ENCODE assay signal across 7 cellular contexts in the genomic region with DNA sequence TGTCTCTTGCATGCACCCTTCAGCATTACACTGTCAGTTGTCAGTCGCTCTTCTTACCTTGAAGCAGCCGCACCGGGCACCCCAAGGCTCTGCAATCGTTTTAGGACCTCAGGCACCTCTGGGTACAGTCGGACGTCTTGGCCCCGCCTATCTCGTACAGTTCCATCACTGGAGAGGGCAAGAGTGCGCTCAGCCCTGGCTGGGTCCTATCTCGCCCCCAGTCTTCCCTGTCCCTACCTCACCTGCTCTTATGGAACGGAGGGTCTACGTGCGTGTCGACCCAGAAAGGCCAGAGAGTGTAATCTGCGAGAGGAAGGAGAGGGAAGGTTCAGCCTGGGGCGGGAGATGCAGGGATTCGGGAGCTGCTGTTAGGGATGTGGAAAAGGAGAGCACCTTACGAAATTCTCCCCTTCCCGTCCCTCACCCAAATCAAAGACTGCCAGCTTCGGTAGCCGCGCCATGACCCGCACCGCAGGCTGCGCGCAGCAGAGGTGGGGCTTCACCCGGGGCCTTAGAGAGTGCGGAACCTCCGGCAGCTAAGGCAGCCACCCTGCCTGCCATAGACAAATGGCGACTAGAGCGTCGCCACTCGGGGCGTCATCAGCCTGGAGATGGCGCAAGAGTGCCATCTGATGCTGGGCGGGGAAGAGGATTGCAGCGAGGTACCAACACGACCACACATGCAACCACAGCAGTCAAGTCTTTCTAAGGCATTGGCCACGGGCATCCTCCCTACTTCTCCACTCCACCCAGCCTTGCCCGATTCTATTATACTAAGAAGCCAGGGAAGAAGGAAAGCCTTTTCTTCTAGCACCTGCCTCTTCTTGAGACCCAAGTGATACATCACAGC.
A peak's percentile ranks its signal among the peaks of the same experiment; 100 is the strongest.
DNase-seq lines count a peak whose midpoint lies in the region; ATAC-seq and TF ChIP-seq lines count a peak whose summit lies in the region.

A gene (minus strand): TSS at position 572 of the 850 bp plus-strand sequence. CDS start 111 bp downstream, at position 461.

- peak within 1 kb of the TSS; percentile 89 for H3K4me3 ChIP-seq in retinal pigment epithelial cell (ENCODE audit: low read length)

- TF ChIP-seq CTCF in retinal pigment epithelial cell (conservative IDR thresholded peaks at IDR 0.05; ENCODE audit: low read depth, low read length): peak; percentile 62

- peak; percentile 89 for DNase-seq in NCI-H1694 (lab: John Stamatoyannopoulos, UW)
- DNase-seq in T-helper 2 cell: peak; percentile 63 to 96 (median 84)
- DNase-seq in anterior cingulate cortex (lab: John Stamatoyannopoulos, UW): peak; percentile 15 to 92 (median 77)
- peak; percentile 92 for DNase-seq in hepatic stellate cell (ENCODE audit: low spot score)
- DNase-seq in retinal pigment epithelial cell (ENCODE audit: low read depth): peak; percentile 63

- ATAC-seq in GM18498 (IDR thresholded peaks at IDR 0.05; ENCODE audit: unreplicated experiment) (peak; percentile 69), HG02885 (IDR thresholded peaks at IDR 0.05; ENCODE audit: poor library complexity, unreplicated experiment) (peak; percentile 70)

Comparison
In these comparisons a context has a peak if more than half of its experiments do, and no peak if none do; other contexts are left out.
1. Peak in every context shown above with its lines: DNase-seq, ATAC-seq and H3K4me3 ChIP-seq.